In genomic region chr17:59106463-59107305, GRCh38 we compare ENCODE assay signal across 1 cellular context.
TF ChIP-seq lines count a peak whose summit lies in the region.

TRIM37 (minus strand) TSS chr17:59106880; CDS start chr17:59106461, 419 bp downstream.

TF ChIP-seq in GM12878, 131 proteins besides CTCF, POLR2A, EP300 and RAD21 (continued from another document and continues in another):
- peak; percentile 93 for TF ChIP-seq E2F4 (IDR thresholded peaks at IDR 0.05; ENCODE audit: low read depth, low read length)
- TF ChIP-seq HSF1 (IDR thresholded peaks at IDR 0.05; ENCODE audit: low read depth, low read length), result no peak
- TF ChIP-seq NR2C1 (IDR thresholded peaks at IDR 0.05), result no peak
- TF ChIP-seq TCF7 (IDR thresholded peaks at IDR 0.05; ENCODE audit: borderline replicate concordance), result no peak
- TF ChIP-seq FOXK2 (IDR thresholded peaks at IDR 0.05), result 0 out of 2 replicates have a peak, but pooled peaks have one; percentile 31
- TF ChIP-seq ZBTB11 (CRISPR knock-in tag; IDR thresholded peaks at IDR 0.05), result no peak
- peak; percentile 80 for TF ChIP-seq YY1 (IDR thresholded peaks at IDR 0.05; ENCODE audit: low read depth, low read length)
- TF ChIP-seq RCOR1 (conservative IDR thresholded peaks at IDR 0.05; ENCODE audit: low read depth, low read length), result 0 out of 2 replicates have a peak, but pooled peaks have one; percentile 51
- no peak; the same call in 1 of the 2 replicates for TF ChIP-seq ASH2L (IDR thresholded peaks at IDR 0.05; ENCODE audit: borderline replicate concordance, low read depth)
- TF ChIP-seq E2F8 (IDR thresholded peaks at IDR 0.05; ENCODE audit: low read depth, partially characterized antibody), result no peak
- no peak for TF ChIP-seq SMC3 (IDR thresholded peaks at IDR 0.05; ENCODE audit: borderline replicate concordance, low read length)
- peak; percentile 48; the same call in 1 of the 2 replicates for TF ChIP-seq ESRRA (IDR thresholded peaks at IDR 0.05; ENCODE audit: low read length)
- TF ChIP-seq REST (IDR thresholded peaks at IDR 0.05; ENCODE audit: low read depth, low read length), result no peak
- TF ChIP-seq ZNF24 (IDR thresholded peaks at IDR 0.05), result no peak
- no peak for TF ChIP-seq NR2C2 (IDR thresholded peaks at IDR 0.05; ENCODE audit: borderline replicate concordance, control insufficient read depth, insufficient read length, low read depth)
- 0 out of 2 replicates have a peak, but pooled peaks have one; percentile 50 for TF ChIP-seq NBN (IDR thresholded peaks at IDR 0.05)
- no peak for TF ChIP-seq ZNF592 (IDR thresholded peaks at IDR 0.05)
- no peak for TF ChIP-seq SREBF1 (IDR thresholded peaks at IDR 0.05; ENCODE audit: low read length)
- no peak for TF ChIP-seq EZH2 (IDR thresholded peaks at IDR 0.05; ENCODE audit: borderline replicate concordance, control insufficient read depth, low read depth, low read length)
- TF ChIP-seq IRF5 (IDR thresholded peaks at IDR 0.05; ENCODE audit: borderline replicate concordance), result peak; percentile 46; the same call in 1 of the 2 replicates
- TF ChIP-seq CBFB (IDR thresholded peaks at IDR 0.05; ENCODE audit: low read depth), result peak; percentile 62
- peak; percentile 47; the same call in 1 of the 2 replicates for TF ChIP-seq PML (IDR thresholded peaks at IDR 0.05; ENCODE audit: low read length)
- no peak for TF ChIP-seq NFYA (IDR thresholded peaks at IDR 0.05; ENCODE audit: borderline replicate concordance, low read depth, low read length)
- peak; percentile 66 for TF ChIP-seq POLR2AphosphoS5 (IDR thresholded peaks at IDR 0.05; ENCODE audit: low read length)
- no peak for TF ChIP-seq ZNF622 (IDR thresholded peaks at IDR 0.05)
- TF ChIP-seq MXI1 (IDR thresholded peaks at IDR 0.05; ENCODE audit: low read depth, low read length), result peak; percentile 99
- 0 out of 2 replicates have a peak, but pooled peaks have one; percentile 36 for TF ChIP-seq ZBTB40 (IDR thresholded peaks at IDR 0.05; ENCODE audit: borderline replicate concordance)
- no peak; a peak in 1 of 4 replicates for TF ChIP-seq IKZF2 (IDR thresholded peaks at IDR 0.05)
- no peak for TF ChIP-seq RBBP5 (conservative IDR thresholded peaks at IDR 0.05)
- peak; percentile 24; the same call in 1 of the 2 replicates for TF ChIP-seq PAX5 (IDR thresholded peaks at IDR 0.05; ENCODE audit: borderline replicate concordance, low read depth, low read length)
- TF ChIP-seq MTA2 (IDR thresholded peaks at IDR 0.05; ENCODE audit: low read depth), result no peak
- TF ChIP-seq GATAD2B (conservative IDR thresholded peaks at IDR 0.05; ENCODE audit: low read depth), result peak; percentile 82
- TF ChIP-seq EED (IDR thresholded peaks at IDR 0.05; ENCODE audit: low read depth), result no peak
